Comparison of ENCODE assay signal across 25 cellular contexts in the genomic region with DNA sequence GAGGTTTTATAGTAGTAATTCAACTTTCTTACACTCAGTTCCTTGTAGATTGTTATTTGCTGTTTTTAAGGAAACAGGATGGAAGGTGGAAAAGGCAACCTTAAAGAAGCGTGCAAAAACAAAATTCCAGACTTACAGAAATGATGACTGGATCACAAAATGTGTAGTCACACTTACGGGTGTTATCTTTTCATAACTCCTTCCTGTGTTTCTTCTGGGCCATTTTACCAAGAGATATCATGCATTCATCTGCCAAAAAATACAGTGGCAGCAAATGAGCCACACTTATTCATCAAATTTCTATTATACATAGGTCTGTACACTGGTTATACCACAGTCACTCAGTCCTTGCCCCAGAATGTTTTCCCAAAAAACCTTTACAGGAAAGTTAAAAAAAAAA.
"Had no signal": no experiment of that assay in that cellular context is flagged by ENCODE, and none has a peak within 500 bp of the region (broad histone marks: within the 10 kb centered on the region; RNA-seq: fewer than 3 reads in every experiment).

No MANE protein-coding gene starts in this region.

- H3K27ac ChIP-seq: lower lobe of right lung, neural progenitor cell, spleen, thyroid gland, upper lobe of right lung had no signal

- H3K4me3 ChIP-seq: lower lobe of right lung, neural progenitor cell, sigmoid colon, spleen, thyroid gland, upper lobe of right lung had no signal

- H3K27me3 ChIP-seq: neural progenitor cell, sigmoid colon, spleen, thyroid gland, upper lobe of right lung had no signal

- H3K4me2 ChIP-seq: neural progenitor cell had no signal

- H3K9me3 ChIP-seq: lower lobe of right lung, sigmoid colon, spleen, thyroid gland, upper lobe of right lung had no signal

- DNase-seq: activated B cell treated with CpG ODN at 0.5 μM for 24 hours; activated CD4-positive, alpha-beta memory T cell treated with anti-CD3 and anti-CD28 coated beads for 36 hours; activated CD4-positive, alpha-beta T cell treated with anti-CD3 and anti-CD28 coated beads for 4 hours; activated effector memory CD4-positive, alpha-beta T cell treated with Interleukin-2 at 50 U/mL for 16 hours; activated naive CD4-positive, alpha-beta T cell treated with anti-CD3 and anti-CD28 coated beads for 36 hours; activated naive CD8-positive, alpha-beta T cell treated with anti-CD3 and anti-CD28 coated beads, Interleukin-2, amount 10 ng/mL, durations not matched to agents 7 days and 5 days; activated T-cell treated with anti-CD3 and anti-CD28 coated beads, Interleukin-2, amount 50 U/mL, for 72 hours; amniotic stem cell; effector memory CD8-positive, alpha-beta T cell; foreskin fibroblast; lower lobe of right lung; naive B cell; retina; sigmoid colon; spleen; stimulated activated CD4-positive, alpha-beta T cell treated with anti-CD3 and anti-CD28 coated beads, Interleukin-4, amount 100 ng/mL, for 1 hour; stimulated activated naive CD4-positive, alpha-beta T cell treated with Interleukin-2 at 50 U/mL for 16 hours; substantia nigra; T-cell; thyroid gland; upper lobe of right lung had no signal

- H3K9ac ChIP-seq: neural progenitor cell had no signal

- H3K9me3 Mint-ChIP-seq: activated B cell treated with CpG ODN at 0.5 μM for 24 hours; activated CD4-positive, alpha-beta memory T cell treated with anti-CD3 and anti-CD28 coated beads for 36 hours; activated naive CD4-positive, alpha-beta T cell treated with anti-CD3 and anti-CD28 coated beads for 36 hours; activated T-cell treated with anti-CD3 and anti-CD28 coated beads, Interleukin-2, amount 50 U/mL, for 72 hours; dendritic cell treated with granulocyte-macrophage colony-stimulating factor and Interleukin-4, amounts not matched to agents 40 ng/mL and 50 ng/mL, for 4 days; effector memory CD8-positive, alpha-beta T cell; neural progenitor cell; T-cell; T-helper 2 cell treated with Interferon-gamma antibody and Interleukin-4, amounts not matched to agents 5 μg/mL and 100 μg/mL, for 36 hours had no signal

- H2AFZ ChIP-seq: neural progenitor cell had no signal

- H3K4me1 Mint-ChIP-seq: T-cell had no signal

- ATAC-seq: activated T-cell treated with anti-CD3 and anti-CD28 coated beads, Interleukin-2, amount 50 U/mL, for 72 hours; effector memory CD8-positive, alpha-beta T cell; left lobe of liver; lower lobe of right lung; T-cell; upper lobe of right lung had no signal

- H3K36me3 ChIP-seq: lower lobe of right lung, neural progenitor cell, sigmoid colon, spleen, thyroid gland, upper lobe of right lung had no signal

- H3K36me3 Mint-ChIP-seq: activated CD4-positive, alpha-beta memory T cell treated with anti-CD3 and anti-CD28 coated beads for 36 hours; neural progenitor cell; T-cell had no signal

- H3K4me1 ChIP-seq: lower lobe of right lung, spleen, thyroid gland had no signal

- H3K27me3 Mint-ChIP-seq: activated B cell treated with CpG ODN at 0.5 μM for 24 hours, naive B cell had no signal

- H3K27ac Mint-ChIP-seq: activated B cell treated with CpG ODN at 0.5 μM for 24 hours; activated CD4-positive, alpha-beta memory T cell treated with anti-CD3 and anti-CD28 coated beads for 36 hours; activated naive CD4-positive, alpha-beta T cell treated with anti-CD3 and anti-CD28 coated beads for 36 hours; activated naive CD8-positive, alpha-beta T cell treated with anti-CD3 and anti-CD28 coated beads, Interleukin-2, amount 10 ng/mL, durations not matched to agents 7 days and 5 days; activated T-cell treated with anti-CD3 and anti-CD28 coated beads, Interleukin-2, amount 50 U/mL, for 72 hours; dendritic cell treated with granulocyte-macrophage colony-stimulating factor and Interleukin-4, amounts not matched to agents 40 ng/mL and 50 ng/mL, for 4 days; effector memory CD8-positive, alpha-beta T cell; neural progenitor cell; T-cell; T-helper 2 cell treated with Interferon-gamma antibody and Interleukin-4, amounts not matched to agents 5 μg/mL and 100 μg/mL, for 36 hours had no signal

- H3K4me3 Mint-ChIP-seq: activated B cell treated with CpG ODN at 0.5 μM for 24 hours; activated CD4-positive, alpha-beta memory T cell treated with anti-CD3 and anti-CD28 coated beads for 36 hours; activated naive CD4-positive, alpha-beta T cell treated with anti-CD3 and anti-CD28 coated beads for 36 hours; activated naive CD8-positive, alpha-beta T cell treated with anti-CD3 and anti-CD28 coated beads, Interleukin-2, amount 10 ng/mL, durations not matched to agents 7 days and 5 days; activated T-cell treated with anti-CD3 and anti-CD28 coated beads, Interleukin-2, amount 50 U/mL, for 72 hours; dendritic cell treated with granulocyte-macrophage colony-stimulating factor and Interleukin-4, amounts not matched to agents 40 ng/mL and 50 ng/mL, for 4 days; effector memory CD8-positive, alpha-beta T cell; naive B cell; neural progenitor cell; T-cell; T-helper 2 cell treated with Interferon-gamma antibody and Interleukin-4, amounts not matched to agents 5 μg/mL and 100 μg/mL, for 36 hours had no signal
